ENCODE assay signal across 11 cellular contexts in genomic region chr12:110349096-110349495, GRCh38. TPM values are rescaled to one million over a fixed set of nuclear protein-coding genes. Genes with fewer than 3 reads are reported as not detected.
DNase-seq lines count a peak whose midpoint lies in the region; ATAC-seq and TF ChIP-seq lines count a peak whose summit lies in the region.
"Had no signal": no experiment of that assay in that cellular context is flagged by ENCODE, and none has a peak within 500 bp of the region (broad histone marks: within the 10 kb centered on the region; RNA-seq: fewer than 3 reads in every experiment).

No MANE protein-coding gene starts in this region.

- intact Hi-C loops in esophagus muscularis mucosa (cut with DNase I), result no loop called here

- peaks cover 10 to 26% (median 21%) of the 10 kb centered on the region in 4 donors for H3K4me1 Mint-ChIP-seq in CD4-positive, CD25-positive, alpha-beta regulatory T cell
- H3K4me1 Mint-ChIP-seq in activated naive CD8-positive, alpha-beta T cell treated with anti-CD3 and anti-CD28 coated beads for 36 hours, result peaks cover 28% of the 10 kb centered on the region
- H3K4me1 Mint-ChIP-seq in natural killer cell treated with Interleukin-12 subunit alpha and Interleukin-12 subunit beta and Interleukin-15 and Interleukin-18, amount 100 ng/mL, for 72 hours (ENCODE audit: low read depth in 2 of 2), result peaks cover 21 to 29% of the 10 kb centered on the region in 2 donors

- TF ChIP-seq EP300 in esophagus muscularis mucosa (IDR thresholded peaks at IDR 0.05), result no peak

- peaks cover 19% of the 10 kb centered on the region for H3K4me1 ChIP-seq in CD4-positive, CD25-positive, alpha-beta regulatory T cell (ENCODE audit: control insufficient read depth, insufficient read depth, low read length, poor library complexity, severe bottlenecking)
- peaks cover 0 to 18% (median 3%) of the 10 kb centered on the region in 4 donors for H3K4me1 ChIP-seq in esophagus muscularis mucosa
- H3K4me1 ChIP-seq: gastroesophageal sphincter had no signal

- H3K27me3 ChIP-seq in CD4-positive, CD25-positive, alpha-beta regulatory T cell (ENCODE audit: control insufficient read depth, insufficient read depth, low read length), result no peaks in the 10 kb centered on the region
- H3K27me3 ChIP-seq in esophagus muscularis mucosa, result no peaks in the 10 kb centered on the region
- H3K27me3 ChIP-seq: gastroesophageal sphincter had no signal

- H3K27ac ChIP-seq in CD4-positive, CD25-positive, alpha-beta regulatory T cell (ENCODE audit: insufficient read depth, low read length, poor library complexity, severe bottlenecking), result peak overlapping the region; percentile 27
- H3K27ac ChIP-seq in esophagus muscularis mucosa (replicated peaks in 1 of 4), result no peak overlapping the region
- H3K27ac ChIP-seq: gastroesophageal sphincter had no signal

- H3K27ac Mint-ChIP-seq in CD4-positive, CD25-positive, alpha-beta regulatory T cell, result peak overlapping the region; percentile 69 to 94 (median 81)
- H3K27ac Mint-ChIP-seq in activated naive CD8-positive, alpha-beta T cell treated with anti-CD3 and anti-CD28 coated beads for 36 hours, result peak overlapping the region; percentile 80
- peak overlapping the region; percentile 58 to 76 for H3K27ac Mint-ChIP-seq in natural killer cell treated with Interleukin-12 subunit alpha and Interleukin-12 subunit beta and Interleukin-15 and Interleukin-18, amount 100 ng/mL, for 72 hours

- no peaks in the 10 kb centered on the region for H3K27me3 Mint-ChIP-seq in CD4-positive, CD25-positive, alpha-beta regulatory T cell
- H3K27me3 Mint-ChIP-seq in activated naive CD8-positive, alpha-beta T cell treated with anti-CD3 and anti-CD28 coated beads for 36 hours, result no peaks in the 10 kb centered on the region
- H3K27me3 Mint-ChIP-seq in natural killer cell treated with Interleukin-12 subunit alpha and Interleukin-12 subunit beta and Interleukin-15 and Interleukin-18, amount 100 ng/mL, for 72 hours, result peaks cover 0 to 2% of the 10 kb centered on the region in 2 donors

- no peak for ATAC-seq in CD4-positive, CD25-positive, alpha-beta regulatory T cell (ENCODE audit: low read depth in 2 of 2)
- peak; percentile 26 to 37 for ATAC-seq in natural killer cell treated with Interleukin-12 subunit alpha and Interleukin-12 subunit beta and Interleukin-15 and Interleukin-18, amount 100 ng/mL, for 72 hours
- ATAC-seq in GM21528 (IDR thresholded peaks at IDR 0.05; ENCODE audit: low FRiP score, unreplicated experiment), result no peak
- ATAC-seq: gastroesophageal sphincter had no signal

- H3K4me3 Mint-ChIP-seq in CD4-positive, CD25-positive, alpha-beta regulatory T cell, result peak overlapping the region in 1 of 4 donors; percentile 13
- peak overlapping the region; percentile 41 for H3K4me3 Mint-ChIP-seq in activated naive CD8-positive, alpha-beta T cell treated with anti-CD3 and anti-CD28 coated beads for 36 hours
- no peak overlapping the region for H3K4me3 Mint-ChIP-seq in natural killer cell treated with Interleukin-12 subunit alpha and Interleukin-12 subunit beta and Interleukin-15 and Interleukin-18, amount 100 ng/mL, for 72 hours

- no peak for TF ChIP-seq POLR2A in esophagus muscularis mucosa (IDR thresholded peaks at IDR 0.05; ENCODE audit: low read depth)

- peaks cover 21% of the 10 kb centered on the region for H3K36me3 Mint-ChIP-seq in CD4-positive, CD25-positive, alpha-beta regulatory T cell
- peaks cover 33% of the 10 kb centered on the region for H3K36me3 Mint-ChIP-seq in activated naive CD8-positive, alpha-beta T cell treated with anti-CD3 and anti-CD28 coated beads for 36 hours
- H3K36me3 Mint-ChIP-seq in natural killer cell treated with Interleukin-12 subunit alpha and Interleukin-12 subunit beta and Interleukin-15 and Interleukin-18, amount 100 ng/mL, for 72 hours, result peaks cover 23% of the 10 kb centered on the region

- no peak overlapping the region for H3K4me3 ChIP-seq in CD4-positive, CD25-positive, alpha-beta regulatory T cell (ENCODE audit: low read depth, low read length)
- H3K4me3 ChIP-seq in esophagus muscularis mucosa, result no peak overlapping the region
- H3K4me3 ChIP-seq: gastroesophageal sphincter had no signal

- H3K9me3 Mint-ChIP-seq in CD4-positive, CD25-positive, alpha-beta regulatory T cell, result no peaks in the 10 kb centered on the region
- H3K9me3 Mint-ChIP-seq in activated naive CD8-positive, alpha-beta T cell treated with anti-CD3 and anti-CD28 coated beads for 36 hours, result no peaks in the 10 kb centered on the region
- H3K9me3 Mint-ChIP-seq in natural killer cell treated with Interleukin-12 subunit alpha and Interleukin-12 subunit beta and Interleukin-15 and Interleukin-18, amount 100 ng/mL, for 72 hours, result no peaks in the 10 kb centered on the region

- no peak for TF ChIP-seq CTCF in esophagus muscularis mucosa (IDR thresholded peaks at IDR 0.05)

- no peaks in the 10 kb centered on the region for H3K9me3 ChIP-seq in CD4-positive, CD25-positive, alpha-beta regulatory T cell (ENCODE audit: control insufficient read depth in 2 of 2, low read length in 2 of 2)
- H3K9me3 ChIP-seq in esophagus muscularis mucosa, result no peaks in the 10 kb centered on the region
- H3K9me3 ChIP-seq: gastroesophageal sphincter had no signal

- H3K36me3 ChIP-seq in CD4-positive, CD25-positive, alpha-beta regulatory T cell (ENCODE audit: control insufficient read depth, insufficient read depth, low read length), result peaks cover 41% of the 10 kb centered on the region
- peaks cover 41 to 77% (median 75%) of the 10 kb centered on the region in 4 donors for H3K36me3 ChIP-seq in esophagus muscularis mucosa

- 83% methylated on average over 3 of the region's 4 CpGs for WGBS in esophagus muscularis mucosa

- DNase-seq in AML-193 (lab: John Stamatoyannopoulos, UW) (peak; percentile 44 to 45), DMS79 treated with DMSO at 0.1 percent for 48 hours (lab: John Stamatoyannopoulos, UW) (no peak), esophagus muscularis mucosa (ENCODE audit: extremely low spot score) (no peak)
- no peak for DNase-seq in CD4-positive, CD25-positive, alpha-beta regulatory T cell
- no peak for DNase-seq in activated naive CD8-positive, alpha-beta T cell treated with anti-CD3 and anti-CD28 coated beads for 36 hours
- DNase-seq in natural killer cell treated with Interleukin-12 subunit alpha and Interleukin-12 subunit beta and Interleukin-15 and Interleukin-18, amount 100 ng/mL, for 72 hours (ENCODE audit: low spot score), result no peak
- DNase-seq: kidney glomerular epithelial cell, NCI-H1436 treated with DMSO at 0.1 percent for 48 hours, NCI-H510A had no signal

RNA-seq across cellular contexts. Expression of gene ANAPC7, which starts 54.4 kb away (rescaled TPM):
- total RNA-seq in CD4-positive, CD25-positive, alpha-beta regulatory T cell, result 38.4 TPM
- 10 to 100 TPM; 25.3 to 33.4 (median 26.3) TPM for polyA plus RNA-seq in CD4-positive, CD25-positive, alpha-beta regulatory T cell
- 10 to 100 TPM; 66.6 to 67.5 TPM for total RNA-seq in activated naive CD8-positive, alpha-beta T cell treated with anti-CD3 and anti-CD28 coated beads for 36 hours
- total RNA-seq in natural killer cell treated with Interleukin-12 subunit alpha and Interleukin-12 subunit beta and Interleukin-15 and Interleukin-18, amount 100 ng/mL, for 72 hours, result 100 to 1,000 TPM in 1 of 2 donors, 10 to 100 TPM in 1; 62.0 to 133 TPM
- total RNA-seq in esophagus muscularis mucosa, result 10 to 100 TPM; 32.5 to 35.0 (median 33.2) TPM

Comparison
In these comparisons a context has a peak if more than half of its experiments do, and no peak if none do; other contexts are left out.
1. DNase-seq: peak in AML-193 (2 of 2); none in CD4-positive, CD25-positive, alpha-beta regulatory T cell (0 of 3), activated naive CD8-positive, alpha-beta T cell treated with anti-CD3 and anti-CD28 coated beads for 36 hours (single experiment), natural killer cell treated with Interleukin-12 subunit alpha and Interleukin-12 subunit beta and Interleukin-15 and Interleukin-18, amount 100 ng/mL, for 72 hours (single experiment), DMS79 treated with DMSO at 0.1 percent for 48 hours (single experiment) and esophagus muscularis mucosa (single experiment).
2. ATAC-seq: peak in natural killer cell treated with Interleukin-12 subunit alpha and Interleukin-12 subunit beta and Interleukin-15 and Interleukin-18, amount 100 ng/mL, for 72 hours (2 of 2); none in CD4-positive, CD25-positive, alpha-beta regulatory T cell (0 of 2) and GM21528 (single experiment).
3. Peak in every context shown above with its lines, with median percentiles within 50 percentile points of each other: H3K27ac Mint-ChIP-seq.